ENCODE assay signal across 11 cellular contexts in genomic region chr19:1168877-1169791, GRCh38. TPM values are rescaled to one million over a fixed set of nuclear protein-coding genes. Genes with fewer than 3 reads are reported as not detected.
DNase-seq lines count a peak whose midpoint lies in the region; ATAC-seq, FAIRE-seq and TF ChIP-seq lines count a peak whose summit lies in the region.
"Had no signal": no experiment of that assay in that cellular context is flagged by ENCODE, and none has a peak within 500 bp of the region (broad histone marks: within the 10 kb centered on the region; RNA-seq: fewer than 3 reads in every experiment).

No MANE protein-coding gene starts in this region.

- H3K9me3 Mint-ChIP-seq in memory B cell, result no peaks in the 10 kb centered on the region

- no peak overlapping the region for H3K27ac Mint-ChIP-seq in memory B cell

- H3K27me3 ChIP-seq in bronchial epithelial cell (ENCODE audit: control insufficient read depth, insufficient read depth, low read length) (no peaks in the 10 kb centered on the region), upper lobe of right lung (no peaks in the 10 kb centered on the region)

- peak; percentile 12 for DNase-seq in activated naive CD4-positive, alpha-beta T cell treated with anti-CD3 and anti-CD28 coated beads, Interleukin-2, amount 50 U/mL, for 16 hours
- no peak for DNase-seq in activated naive CD4-positive, alpha-beta T cell (lab: John Stamatoyannopoulos, UW)
- DNase-seq in bronchial epithelial cell (ENCODE audit: low read depth) (peak; percentile 81), memory B cell (ENCODE audit: low spot score in 2 of 2) (no peak), upper lobe of right lung (peak; percentile 69), NCI-H187 treated with DMSO at 0.1 percent for 48 hours (lab: John Stamatoyannopoulos, UW) (no peak), SK-N-DZ (ENCODE audit: low spot score) (no peak)
- DNase-seq in effector CD4-positive, alpha-beta T cell, result no peak
- DNase-seq: AML-193, WERI-Rb-1 had no signal

- intact Hi-C loops in upper lobe of right lung (cut with DNase I), result no loop called here

- ATAC-seq in memory B cell (ENCODE audit: low read depth) (no peak), upper lobe of right lung (no peak)

- peak overlapping the region; percentile 31 for H3K4me3 ChIP-seq in bronchial epithelial cell (ENCODE audit: low read depth, low read length)
- peak overlapping the region; percentile 32 for H3K4me3 ChIP-seq in upper lobe of right lung

- H3K27me3 Mint-ChIP-seq in memory B cell, result no peaks in the 10 kb centered on the region

- H3K36me3 Mint-ChIP-seq in memory B cell, result no peaks in the 10 kb centered on the region

- H3K27ac ChIP-seq in upper lobe of right lung, result peak overlapping the region; percentile 78
- H3K27ac ChIP-seq: WERI-Rb-1 had no signal

- no peaks in the 10 kb centered on the region for H3K9me3 ChIP-seq in upper lobe of right lung

- H3K4me1 Mint-ChIP-seq in memory B cell, result peaks cover 15% of the 10 kb centered on the region

- no peak for FAIRE-seq in bronchial epithelial cell (lab: Jason Lieb, UNC)
- FAIRE-seq: urothelium cell line had no signal

- peaks cover 55% of the 10 kb centered on the region for H3K4me1 ChIP-seq in upper lobe of right lung

- TF ChIP-seq CTCF in bronchial epithelial cell (IDR thresholded peaks at IDR 0.05; ENCODE audit: insufficient read depth, low read length, severe bottlenecking), result no peak
- TF ChIP-seq CTCF in upper lobe of right lung (IDR thresholded peaks at IDR 0.05), result no peak

- peaks cover 11% of the 10 kb centered on the region for H3K36me3 ChIP-seq in bronchial epithelial cell (ENCODE audit: control insufficient read depth, insufficient read depth, low read length)
- H3K36me3 ChIP-seq in upper lobe of right lung, result peaks cover 8% of the 10 kb centered on the region

- peak overlapping the region; percentile 43 for H3K4me3 Mint-ChIP-seq in memory B cell

RNA-seq across cellular contexts. Expression of gene SBNO2, which starts 4.9 kb away (rescaled TPM):
- total RNA-seq in bronchial epithelial cell (16.8 and 22.8 TPM in 2 replicates), upper lobe of right lung (125 TPM)
- 13.2 and 16.1 TPM in 2 replicates for polyA plus RNA-seq in SK-N-DZ (2014; cell fraction: cytosol; rRNA removed)
- polyA plus RNA-seq in SK-N-DZ (2014; cell fraction: nucleus; rRNA removed), result 48.3 and 48.4 TPM in 2 replicates

RNA-seq across cellular contexts. Expression of gene STK11, which starts 36.4 kb away (rescaled TPM):
- total RNA-seq in bronchial epithelial cell (110 and 117 TPM in 2 replicates), upper lobe of right lung (51.8 TPM)
- polyA plus RNA-seq in SK-N-DZ (2014; cell fraction: cytosol; rRNA removed), result 50.7 and 52.4 TPM in 2 replicates
- 166 and 188 TPM in 2 replicates for polyA plus RNA-seq in SK-N-DZ (2014; cell fraction: nucleus; rRNA removed)

Comparison
In these comparisons a context has a peak if more than half of its experiments do, and no peak if none do; other contexts are left out.
1. DNase-seq: peak in activated naive CD4-positive, alpha-beta T cell treated with anti-CD3 and anti-CD28 coated beads, Interleukin-2, amount 50 U/mL, for 16 hours (single experiment), bronchial epithelial cell (single experiment) and upper lobe of right lung (single experiment); none in activated naive CD4-positive, alpha-beta T cell (0 of 4), memory B cell (0 of 2), NCI-H187 treated with DMSO at 0.1 percent for 48 hours (single experiment), SK-N-DZ (single experiment) and effector CD4-positive, alpha-beta T cell (single experiment).